ENCODE assay signal across 8 cellular contexts in the genomic region with DNA sequence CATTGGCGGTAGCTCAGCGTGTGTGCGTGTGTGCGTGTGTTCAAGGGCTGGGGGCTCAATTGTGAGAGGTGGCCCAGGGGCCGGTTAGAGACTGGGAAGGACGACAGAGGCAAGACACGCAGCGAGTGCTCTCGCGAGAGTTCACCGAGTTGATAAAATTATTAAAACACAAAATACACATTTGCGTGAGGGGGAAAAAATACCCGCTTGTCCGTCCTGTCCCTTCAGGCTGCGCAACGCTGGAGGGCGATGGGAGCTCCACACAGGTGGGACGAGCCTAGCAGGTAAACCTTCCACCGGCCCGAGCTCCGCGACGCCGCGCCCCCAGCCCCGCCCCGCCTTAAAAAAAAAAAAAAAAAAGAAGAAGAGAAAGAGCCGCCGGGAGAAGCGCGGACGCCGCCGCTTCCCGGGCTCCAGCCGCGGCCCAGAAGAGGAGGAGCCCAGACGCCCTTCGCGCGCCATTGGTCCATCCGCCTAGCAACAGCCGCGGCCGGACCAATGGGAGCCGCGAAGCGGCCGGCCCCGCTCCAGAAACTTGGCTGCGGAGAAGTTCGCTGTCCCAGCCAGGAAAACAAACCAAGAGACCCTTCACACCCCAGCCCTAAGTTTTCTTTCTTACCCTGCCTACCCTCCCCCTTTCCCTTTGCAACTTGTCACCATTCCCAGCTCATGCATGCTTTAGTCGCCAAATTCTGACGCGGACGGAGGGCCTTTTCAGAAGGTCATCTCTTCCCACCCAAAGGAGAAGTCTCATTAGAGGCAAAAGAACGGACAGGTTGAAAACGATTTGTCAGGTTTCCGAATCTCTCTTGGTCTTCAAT.
DNase-seq lines count a peak whose midpoint lies in the region; ATAC-seq and TF ChIP-seq lines count a peak whose summit lies in the region.

No MANE protein-coding gene starts in this region.

- H3K4me3 ChIP-seq in BE2C (ENCODE audit: low read depth, low read length) (peak overlapping the region; percentile 61), epithelial cell of proximal tubule (ENCODE audit: low read depth, low read length) (peak overlapping the region; percentile 73), mononuclear cell (ENCODE audit: low read length) (peak overlapping the region; percentile 53)

- H3K4me1 ChIP-seq in BE2C (no peaks in the 10 kb centered on the region), mononuclear cell (ENCODE audit: insufficient read depth, low read length) (peaks cover 13% of the 10 kb centered on the region)

- TF ChIP-seq CTCF in BE2C (IDR thresholded peaks at IDR 0.05; ENCODE audit: low read depth, low read length): no peak
- no peak for TF ChIP-seq CTCF in epithelial cell of proximal tubule (conservative IDR thresholded peaks at IDR 0.05; ENCODE audit: low read depth, low read length)

- ATAC-seq in GM19372 (IDR thresholded peaks at IDR 0.05; ENCODE audit: low read depth, unreplicated experiment) (peak; percentile 100), HG03469 (IDR thresholded peaks at IDR 0.05; ENCODE audit: unreplicated experiment) (peak; percentile 86)

- DNase-seq in BE2C (peak; percentile 84), NCI-H82 treated with DMSO at 0.1 percent for 48 hours (lab: John Stamatoyannopoulos, UW; ENCODE audit: unreplicated experiment) (peak; percentile 3), activated T-cell treated with anti-CD3 and anti-CD28 coated beads for 48 hours (ENCODE audit: low read depth) (peak; percentile 64), epithelial cell of proximal tubule (ENCODE audit: low read depth) (no peak)
- DNase-seq in stimulated activated CD8-positive, alpha-beta memory T cell treated with anti-CD3 and anti-CD28 coated beads, Interleukin-15, amount 100 ng/mL, for 4 hours (ENCODE audit: low read depth in 2 of 2): peak; percentile 18 to 19

- no peaks in the 10 kb centered on the region for H3K9me3 ChIP-seq in BE2C
- H3K9me3 ChIP-seq in mononuclear cell (ENCODE audit: low read depth, low read length): no peaks in the 10 kb centered on the region

- H3K36me3 ChIP-seq in BE2C: no peaks in the 10 kb centered on the region

- H3K27me3 ChIP-seq in BE2C (no peaks in the 10 kb centered on the region), mononuclear cell (ENCODE audit: insufficient read depth, low read length) (no peaks in the 10 kb centered on the region)
